In the genomic region with DNA sequence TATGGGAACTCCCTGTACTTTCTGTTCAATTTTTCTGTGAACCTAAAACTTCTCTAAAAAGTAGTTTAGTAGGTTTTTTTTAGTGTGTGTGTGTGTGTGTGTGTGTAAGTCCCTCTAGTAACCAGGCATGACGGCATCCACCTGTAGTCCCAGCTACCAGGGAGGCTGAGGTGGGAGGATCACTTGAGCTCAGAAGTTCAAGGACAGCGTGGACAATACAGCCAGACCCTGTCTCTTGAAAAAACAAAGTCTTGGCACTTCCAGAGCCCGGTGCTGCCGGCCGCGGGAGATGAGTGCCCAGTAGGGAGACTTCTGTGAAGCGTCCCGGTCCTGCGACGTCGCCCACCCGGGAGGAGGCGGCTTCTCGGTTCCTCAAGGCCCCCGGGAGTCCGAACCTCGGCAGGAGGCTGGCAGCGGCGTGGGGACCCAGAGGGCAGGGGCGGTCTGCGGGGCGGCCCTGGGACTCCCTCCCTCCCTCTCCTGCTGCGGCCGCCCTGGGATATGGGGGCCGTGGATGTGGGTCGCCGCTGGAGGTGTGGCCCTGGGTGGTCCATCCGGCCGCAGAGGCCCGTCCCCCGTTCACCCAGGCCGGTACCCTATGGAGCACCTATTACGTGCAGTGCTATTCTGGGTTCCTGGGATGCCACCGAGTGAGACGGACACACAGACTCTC, we compare ENCODE assay signal across 27 cellular contexts.
DNase-seq lines count a peak whose midpoint lies in the region; ATAC-seq, FAIRE-seq and TF ChIP-seq lines count a peak whose summit lies in the region.
"Had no signal": no experiment of that assay in that cellular context is flagged by ENCODE, and none has a peak within 500 bp of the region (broad histone marks: within the 10 kb centered on the region; RNA-seq: fewer than 3 reads in every experiment).

No MANE protein-coding gene starts in this region.

- H3K36me3 ChIP-seq in HepG2 (replicated peaks in 1 of 2; ENCODE audit: control insufficient read depth in 1 of 2, insufficient read depth in 2 of 2, low read length in 2 of 2) (no peaks in the 10 kb centered on the region), aorta (ENCODE audit: control insufficient read depth in 1 of 2, insufficient read depth in 2 of 2, low read length in 1 of 2) (no peaks in the 10 kb centered on the region)

- 35% methylated on average over 29 of the region's 35 CpGs for WGBS in HepG2 (ENCODE audit: low lambda C conversion rate)
- 81 to 84% methylated on average over 30 to 35 of the region's 35 CpGs for WGBS in aorta, 2 donors

- TF ChIP-seq EP300 in HepG2 (IDR thresholded peaks at IDR 0.05; ENCODE audit: low read depth in 2 of 2, low read length in 2 of 2) (no peak), HepG2 (CRISPR knock-in tag; IDR thresholded peaks at IDR 0.05; ENCODE audit: borderline replicate concordance) (no peak)

- TF ChIP-seq CTCF in HepG2 (CRISPR knock-in tag; IDR thresholded peaks at IDR 0.05), result no peak

- no peaks in the 10 kb centered on the region for H3K4me1 Mint-ChIP-seq in stimulated activated naive CD8-positive, alpha-beta T cell treated with anti-CD3 and anti-CD28 coated beads, Interleukin-15, amount 100 ng/mL, for 72 hours
- no peaks in the 10 kb centered on the region for H3K4me1 Mint-ChIP-seq in central memory CD8-positive, alpha-beta T cell
- peaks cover 38% of the 10 kb centered on the region for H3K4me1 Mint-ChIP-seq in activated T-cell treated with anti-CD3 and anti-CD28 coated beads, Interleukin-2, amount 50 U/mL, for 24 hours (ENCODE audit: low read depth)

- no peak overlapping the region for H3K27ac Mint-ChIP-seq in stimulated activated naive CD8-positive, alpha-beta T cell treated with anti-CD3 and anti-CD28 coated beads, Interleukin-15, amount 100 ng/mL, for 72 hours
- H3K27ac Mint-ChIP-seq in central memory CD8-positive, alpha-beta T cell (ENCODE audit: low read depth), result peak overlapping the region; percentile 20
- no peak overlapping the region for H3K27ac Mint-ChIP-seq in activated T-cell treated with anti-CD3 and anti-CD28 coated beads, Interleukin-2, amount 50 U/mL, for 24 hours
- H3K27ac Mint-ChIP-seq: CD4-positive, alpha-beta memory T cell had no signal

- FAIRE-seq in HepG2 (lab: Jason Lieb, UNC), result no peak
- FAIRE-seq: A549, GM12878, H1, K562 had no signal

- H3K4me2 ChIP-seq in HepG2 (ENCODE audit: low read depth, low read length), result no peak overlapping the region
- H3K4me2 ChIP-seq: A549 had no signal

- intact Hi-C loops in HepG2 (cut with micrococcal nuclease; ENCODE audit: unreplicated experiment), result no loop called here
- intact Hi-C loops in aorta (cut with DNase I), result no loop called here

- no peak for TF ChIP-seq RAD21 in HepG2 (CRISPR knock-in tag; IDR thresholded peaks at IDR 0.05)

- H3K9me3 Mint-ChIP-seq in stimulated activated naive CD8-positive, alpha-beta T cell treated with anti-CD3 and anti-CD28 coated beads, Interleukin-15, amount 100 ng/mL, for 72 hours, result no peaks in the 10 kb centered on the region
- no peaks in the 10 kb centered on the region for H3K9me3 Mint-ChIP-seq in central memory CD8-positive, alpha-beta T cell
- H3K9me3 Mint-ChIP-seq in activated T-cell treated with anti-CD3 and anti-CD28 coated beads, Interleukin-2, amount 50 U/mL, for 24 hours, result no peaks in the 10 kb centered on the region
- H3K9me3 Mint-ChIP-seq: CD4-positive, alpha-beta memory T cell had no signal

- POLR2A ChIA-PET in HepG2 (lab: Yijun Ruan, JAX), result no interaction called here

- H4K20me1 ChIP-seq in HepG2 (ENCODE audit: insufficient read depth, low read length), result no peaks in the 10 kb centered on the region

- H3K4me1 ChIP-seq in HepG2 (ENCODE audit: insufficient read depth, low read length) (no peaks in the 10 kb centered on the region), aorta (ENCODE audit: control insufficient read depth in 1 of 2, insufficient read depth in 2 of 2, low read length in 2 of 2) (peaks cover 0 to 1% of the 10 kb centered on the region in 2 donors)
- H3K4me1 ChIP-seq: A549 had no signal

- H3K27me3 Mint-ChIP-seq in stimulated activated naive CD8-positive, alpha-beta T cell treated with anti-CD3 and anti-CD28 coated beads, Interleukin-15, amount 100 ng/mL, for 72 hours, result no peaks in the 10 kb centered on the region
- H3K27me3 Mint-ChIP-seq in central memory CD8-positive, alpha-beta T cell, result peaks cover 18% of the 10 kb centered on the region
- peaks cover 6% of the 10 kb centered on the region for H3K27me3 Mint-ChIP-seq in activated T-cell treated with anti-CD3 and anti-CD28 coated beads, Interleukin-2, amount 50 U/mL, for 24 hours

- TF ChIP-seq POLR2A in HepG2 (IDR thresholded peaks at IDR 0.05; ENCODE audit: insufficient read depth in 1 of 2, low read depth in 2 of 2, low read length in 2 of 2), result no peak

- no TSS peak for BruUV-seq in HepG2 (replicated peaks; lab: Mats Ljungman, UMichigan)

- no peak overlapping the region for H3K9ac ChIP-seq in HepG2 (ENCODE audit: insufficient read depth, low read depth, low read length)

- H3K9me3 ChIP-seq in HepG2 (ENCODE audit: low read length) (no peaks in the 10 kb centered on the region), aorta (ENCODE audit: control insufficient read depth, low read length) (no peaks in the 10 kb centered on the region)
- H3K9me3 ChIP-seq: A549 had no signal

- ATAC-seq in stimulated activated naive CD8-positive, alpha-beta T cell treated with anti-CD3 and anti-CD28 coated beads, Interleukin-15, amount 100 ng/mL, for 72 hours, result peak; percentile 60
- no peak for ATAC-seq in stimulated activated naive CD8-positive, alpha-beta T cell treated with anti-CD3 and anti-CD28 coated beads, Interleukin-15, Interleukin-2, amounts not matched to agents 100 U/mL and 50 U/mL, for 24 hours
- no peak for ATAC-seq in central memory CD8-positive, alpha-beta T cell (replicated peaks; ENCODE audit: extremely low read depth, poor library complexity, severe bottlenecking)
- ATAC-seq in HepG2 (no peak; the same call in 1 of the 3 replicates), aorta (ENCODE audit: low FRiP score) (peak; percentile 50), GM19397 (IDR thresholded peaks at IDR 0.05; ENCODE audit: unreplicated experiment) (no peak)
- ATAC-seq: K562 had no signal

- CTCF ChIA-PET in HepG2 (lab: Yijun Ruan, JAX; ENCODE audit: low intra/inter-chr PET ratio, low total read pairs), result no interaction called here

- H3K4me3 Mint-ChIP-seq in stimulated activated naive CD8-positive, alpha-beta T cell treated with anti-CD3 and anti-CD28 coated beads, Interleukin-15, amount 100 ng/mL, for 72 hours, result no peak overlapping the region
- no peak overlapping the region for H3K4me3 Mint-ChIP-seq in central memory CD8-positive, alpha-beta T cell
- no peak overlapping the region for H3K4me3 Mint-ChIP-seq in activated T-cell treated with anti-CD3 and anti-CD28 coated beads, Interleukin-2, amount 50 U/mL, for 24 hours
- H3K4me3 Mint-ChIP-seq: CD4-positive, alpha-beta memory T cell had no signal

- in situ Hi-C loops in HepG2 (cut with HindIII; ENCODE audit: extremely low pct_ligation_motif_present, low pct_unique_long_range_greater_than_20kb), result no loop called here

- H3K36me3 Mint-ChIP-seq in central memory CD8-positive, alpha-beta T cell (ENCODE audit: insufficient read depth), result no peaks in the 10 kb centered on the region
- H3K36me3 Mint-ChIP-seq in activated T-cell treated with anti-CD3 and anti-CD28 coated beads, Interleukin-2, amount 50 U/mL, for 24 hours (ENCODE audit: low read depth), result no peaks in the 10 kb centered on the region
- H3K36me3 Mint-ChIP-seq: CD4-positive, alpha-beta memory T cell had no signal

- H3K79me2 ChIP-seq in HepG2 (ENCODE audit: insufficient read depth, low read length), result no peaks in the 10 kb centered on the region

- H3K4me3 ChIP-seq in HepG2 (replicated peaks in 1 of 3; ENCODE audit: insufficient read depth in 1 of 3, low read depth in 2 of 3, low read length in 3 of 3), result no peak overlapping the region
- H3K4me3 ChIP-seq in aorta (ENCODE audit: low read length in 2 of 2), result no peak overlapping the region
- H3K4me3 ChIP-seq: A549, GM12878, K562 had no signal

- no peak for DNase-seq in stimulated activated naive CD8-positive, alpha-beta T cell treated with anti-CD3 and anti-CD28 coated beads, Interleukin-15, amount 100 ng/mL, for 72 hours
- no peak for DNase-seq in stimulated activated naive CD8-positive, alpha-beta T cell treated with anti-CD3 and anti-CD28 coated beads, Interleukin-15, Interleukin-2, amounts not matched to agents 100 U/mL and 50 U/mL, for 24 hours
- DNase-seq in central memory CD8-positive, alpha-beta T cell (ENCODE audit: low spot score in 2 of 2), result no peak
- DNase-seq in HepG2 (ENCODE audit: low spot score) (no peak), aorta (peak in 1 of 2 donors; percentile 77), HuH-7 (ENCODE audit: low spot score) (no peak)
- no peak for DNase-seq in activated T-cell treated with anti-CD3 and anti-CD28 coated beads, Interleukin-2, amount 50 U/mL, for 24 hours
- DNase-seq: C1 segment of cervical spinal cord; CD4-positive, alpha-beta memory T cell; COR-L47; DMS53; HCEC 1CT; Kasumi-1; NCI-H1105; NCI-H1436 treated with DMSO at 0.1 percent for 48 hours; NCI-H187 treated with DMSO at 0.1 percent for 48 hours; NCI-H446; NCI-H524 treated with DMSO at 0.1 percent for 48 hours; NCI-H774; PC-3; SHP77 had no signal

- H3K27me3 ChIP-seq in HepG2 (ENCODE audit: control insufficient read depth in 1 of 2, insufficient read depth in 2 of 2, low read length in 2 of 2), result peaks cover 0 to 44% of the 10 kb centered on the region in 2 experiments; a peak in 2 of 5 replicates
- H3K27me3 ChIP-seq in aorta (ENCODE audit: control insufficient read depth in 1 of 2, insufficient read depth in 2 of 2, low read length in 1 of 2), result no peaks in the 10 kb centered on the region

- H3K27ac ChIP-seq in HepG2 (ENCODE audit: extremely low read length, insufficient read depth, low read length), result no peak overlapping the region
- no peak overlapping the region for H3K27ac ChIP-seq in aorta (ENCODE audit: low read depth in 1 of 2, low read length in 2 of 2)
- H3K27ac ChIP-seq: A549, HL-60 had no signal

- no peak overlapping the region for H2AFZ ChIP-seq in HepG2 (ENCODE audit: low read length)

TF ChIP-seq in HepG2, 621 proteins besides CTCF, POLR2A, EP300 and RAD21 (continues in another document):
- TF ChIP-seq, protein P1, sequence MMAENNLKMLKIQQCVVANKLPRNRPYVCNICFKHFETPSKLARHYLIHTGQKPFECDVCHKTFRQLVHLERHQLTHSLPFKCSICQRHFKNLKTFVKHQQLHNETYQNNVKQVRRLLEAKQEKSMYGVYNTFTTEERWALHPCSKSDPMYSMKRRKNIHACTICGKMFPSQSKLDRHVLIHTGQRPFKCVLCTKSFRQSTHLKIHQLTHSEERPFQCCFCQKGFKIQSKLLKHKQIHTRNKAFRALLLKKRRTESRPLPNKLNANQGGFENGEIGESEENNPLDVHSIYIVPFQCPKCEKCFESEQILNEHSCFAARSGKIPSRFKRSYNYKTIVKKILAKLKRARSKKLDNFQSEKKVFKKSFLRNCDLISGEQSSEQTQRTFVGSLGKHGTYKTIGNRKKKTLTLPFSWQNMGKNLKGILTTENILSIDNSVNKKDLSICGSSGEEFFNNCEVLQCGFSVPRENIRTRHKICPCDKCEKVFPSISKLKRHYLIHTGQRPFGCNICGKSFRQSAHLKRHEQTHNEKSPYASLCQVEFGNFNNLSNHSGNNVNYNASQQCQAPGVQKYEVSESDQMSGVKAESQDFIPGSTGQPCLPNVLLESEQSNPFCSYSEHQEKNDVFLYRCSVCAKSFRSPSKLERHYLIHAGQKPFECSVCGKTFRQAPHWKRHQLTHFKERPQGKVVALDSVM (CRISPR knock-in tag; IDR thresholded peaks at IDR 0.05), result peak; percentile 71; the same call in 1 of the 2 replicates
- no peak for TF ChIP-seq REL (CRISPR knock-in tag; conservative IDR thresholded peaks at IDR 0.05)

Comparison
In these comparisons a context has a peak if more than half of its experiments do, and no peak if none do; other contexts are left out.
1. ATAC-seq: peak in stimulated activated naive CD8-positive, alpha-beta T cell treated with anti-CD3 and anti-CD28 coated beads, Interleukin-15, amount 100 ng/mL, for 72 hours (single experiment) and aorta (single experiment); none in stimulated activated naive CD8-positive, alpha-beta T cell treated with anti-CD3 and anti-CD28 coated beads, Interleukin-15, Interleukin-2, amounts not matched to agents 100 U/mL and 50 U/mL, for 24 hours (single experiment), central memory CD8-positive, alpha-beta T cell (single experiment), HepG2 (single experiment) and GM19397 (single experiment).